9 cellular contexts compared by ENCODE assay signal in genomic region chr2:121099329-121100318, GRCh38.
DNase-seq lines count a peak whose midpoint lies in the region; ATAC-seq and TF ChIP-seq lines count a peak whose summit lies in the region.
"Had no signal": no experiment of that assay in that cellular context is flagged by ENCODE, and none has a peak within 500 bp of the region (broad histone marks: within the 10 kb centered on the region; RNA-seq: fewer than 3 reads in every experiment).

No MANE protein-coding gene starts in this region.

- H3K27ac ChIP-seq in ascending aorta: no peak overlapping the region

- CTCF ChIA-PET in activated CD8-positive, alpha-beta T cell treated with anti-CD3 and anti-CD28 coated beads, Interleukin-2, amount 10 ng/mL, durations not matched to agents 7 days and 5 days (lab: Charles Lee): interaction anchor here (1.1 to 1.9 kb wide), 2 partner anchors 14 to 20 kb away, joined by 3 to 5 read pairs; no protein-coding TSS in a partner anchor

- no peak overlapping the region for H3K27ac Mint-ChIP-seq in activated CD8-positive, alpha-beta T cell treated with anti-CD3 and anti-CD28 coated beads, Interleukin-2, amount 10 ng/mL, durations not matched to agents 7 days and 5 days
- H3K27ac Mint-ChIP-seq: activated CD8-positive, alpha-beta memory T cell treated with anti-CD3 and anti-CD28 coated beads, Interleukin-2, amount 10 ng/mL, durations not matched to agents 7 days and 5 days had no signal

- no peak overlapping the region for H3K4me3 ChIP-seq in fibroblast of mammary gland (ENCODE audit: control insufficient read depth, low read depth, low read length)
- H3K4me3 ChIP-seq in ascending aorta: no peak overlapping the region

- no peaks in the 10 kb centered on the region for H3K9me3 ChIP-seq in ascending aorta

- no peak for ATAC-seq in activated CD8-positive, alpha-beta T cell treated with anti-CD3 and anti-CD28 coated beads, Interleukin-2, amount 10 ng/mL, durations not matched to agents 7 days and 5 days
- ATAC-seq: activated CD8-positive, alpha-beta memory T cell treated with anti-CD3 and anti-CD28 coated beads, Interleukin-2, amount 10 ng/mL, durations not matched to agents 7 days and 5 days had no signal

- H3K36me3 ChIP-seq in ascending aorta: no peaks in the 10 kb centered on the region

- POLR2A ChIA-PET in activated CD8-positive, alpha-beta T cell treated with anti-CD3 and anti-CD28 coated beads, Interleukin-2, amount 10 ng/mL, durations not matched to agents 7 days and 5 days (lab: Charles Lee): no interaction called here

- H3K27me3 ChIP-seq in ascending aorta: no peaks in the 10 kb centered on the region

- no peaks in the 10 kb centered on the region for H3K4me1 Mint-ChIP-seq in activated CD8-positive, alpha-beta T cell treated with anti-CD3 and anti-CD28 coated beads, Interleukin-2, amount 10 ng/mL, durations not matched to agents 7 days and 5 days (ENCODE audit: low read depth)
- H3K4me1 Mint-ChIP-seq: activated CD8-positive, alpha-beta memory T cell treated with anti-CD3 and anti-CD28 coated beads, Interleukin-2, amount 10 ng/mL, durations not matched to agents 7 days and 5 days had no signal

- H3K4me1 ChIP-seq in ascending aorta: no peaks in the 10 kb centered on the region

- H3K4me3 Mint-ChIP-seq in activated CD8-positive, alpha-beta T cell treated with anti-CD3 and anti-CD28 coated beads, Interleukin-2, amount 10 ng/mL, durations not matched to agents 7 days and 5 days: no peak overlapping the region
- H3K4me3 Mint-ChIP-seq: activated CD8-positive, alpha-beta memory T cell treated with anti-CD3 and anti-CD28 coated beads, Interleukin-2, amount 10 ng/mL, durations not matched to agents 7 days and 5 days had no signal

- H3K9me3 Mint-ChIP-seq in activated CD8-positive, alpha-beta T cell treated with anti-CD3 and anti-CD28 coated beads, Interleukin-2, amount 10 ng/mL, durations not matched to agents 7 days and 5 days (ENCODE audit: insufficient read depth): no peaks in the 10 kb centered on the region

- H3K36me3 Mint-ChIP-seq in activated CD8-positive, alpha-beta T cell treated with anti-CD3 and anti-CD28 coated beads, Interleukin-2, amount 10 ng/mL, durations not matched to agents 7 days and 5 days (ENCODE audit: low read depth): no peaks in the 10 kb centered on the region
- H3K36me3 Mint-ChIP-seq: activated CD8-positive, alpha-beta memory T cell treated with anti-CD3 and anti-CD28 coated beads, Interleukin-2, amount 10 ng/mL, durations not matched to agents 7 days and 5 days had no signal

- TF ChIP-seq CTCF in GM12872 (IDR thresholded peaks at IDR 0.05; ENCODE audit: insufficient read depth, low read depth, low read length) (peak; percentile 63), fibroblast of mammary gland (conservative IDR thresholded peaks at IDR 0.05; ENCODE audit: control insufficient read depth, insufficient read depth, low read depth, low read length) (peak; percentile 33), ascending aorta (IDR thresholded peaks at IDR 0.05) (peak in 1 of 3 experiments; percentile 7)

- intact Hi-C loops in ascending aorta (cut with DNase I): no loop called here

- DNase-seq in NCI-H526 (lab: John Stamatoyannopoulos, UW): peak; percentile 54 to 86
- no peak for DNase-seq in fibroblast of mammary gland (ENCODE audit: low read depth)
- DNase-seq in renal cortical epithelial cell (ENCODE audit: low read depth): peak; percentile 84
- no peak for DNase-seq in foreskin melanocyte
- DNase-seq in activated T-cell treated with anti-CD3 and anti-CD28 coated beads for 4 hours: no peak
- no peak for DNase-seq in ascending aorta (ENCODE audit: low spot score in 2 of 2)
- no peak for DNase-seq in activated CD8-positive, alpha-beta T cell treated with anti-CD3 and anti-CD28 coated beads, Interleukin-2, amount 10 ng/mL, durations not matched to agents 7 days and 5 days
- DNase-seq: activated CD8-positive, alpha-beta memory T cell treated with anti-CD3 and anti-CD28 coated beads, Interleukin-2, amount 10 ng/mL, durations not matched to agents 7 days and 5 days had no signal

- H3K27me3 Mint-ChIP-seq in activated CD8-positive, alpha-beta T cell treated with anti-CD3 and anti-CD28 coated beads, Interleukin-2, amount 10 ng/mL, durations not matched to agents 7 days and 5 days (ENCODE audit: low read depth): no peaks in the 10 kb centered on the region

Comparison
In these comparisons a context has a peak if more than half of its experiments do, and no peak if none do; other contexts are left out.
1. DNase-seq: peak in NCI-H526 (2 of 2) and renal cortical epithelial cell (single experiment); none in fibroblast of mammary gland (single experiment), foreskin melanocyte (single experiment), activated T-cell treated with anti-CD3 and anti-CD28 coated beads for 4 hours (single experiment), ascending aorta (0 of 2) and activated CD8-positive, alpha-beta T cell treated with anti-CD3 and anti-CD28 coated beads, Interleukin-2, amount 10 ng/mL, durations not matched to agents 7 days and 5 days (single experiment).